8 cellular contexts compared by ENCODE assay signal in the genomic region with DNA sequence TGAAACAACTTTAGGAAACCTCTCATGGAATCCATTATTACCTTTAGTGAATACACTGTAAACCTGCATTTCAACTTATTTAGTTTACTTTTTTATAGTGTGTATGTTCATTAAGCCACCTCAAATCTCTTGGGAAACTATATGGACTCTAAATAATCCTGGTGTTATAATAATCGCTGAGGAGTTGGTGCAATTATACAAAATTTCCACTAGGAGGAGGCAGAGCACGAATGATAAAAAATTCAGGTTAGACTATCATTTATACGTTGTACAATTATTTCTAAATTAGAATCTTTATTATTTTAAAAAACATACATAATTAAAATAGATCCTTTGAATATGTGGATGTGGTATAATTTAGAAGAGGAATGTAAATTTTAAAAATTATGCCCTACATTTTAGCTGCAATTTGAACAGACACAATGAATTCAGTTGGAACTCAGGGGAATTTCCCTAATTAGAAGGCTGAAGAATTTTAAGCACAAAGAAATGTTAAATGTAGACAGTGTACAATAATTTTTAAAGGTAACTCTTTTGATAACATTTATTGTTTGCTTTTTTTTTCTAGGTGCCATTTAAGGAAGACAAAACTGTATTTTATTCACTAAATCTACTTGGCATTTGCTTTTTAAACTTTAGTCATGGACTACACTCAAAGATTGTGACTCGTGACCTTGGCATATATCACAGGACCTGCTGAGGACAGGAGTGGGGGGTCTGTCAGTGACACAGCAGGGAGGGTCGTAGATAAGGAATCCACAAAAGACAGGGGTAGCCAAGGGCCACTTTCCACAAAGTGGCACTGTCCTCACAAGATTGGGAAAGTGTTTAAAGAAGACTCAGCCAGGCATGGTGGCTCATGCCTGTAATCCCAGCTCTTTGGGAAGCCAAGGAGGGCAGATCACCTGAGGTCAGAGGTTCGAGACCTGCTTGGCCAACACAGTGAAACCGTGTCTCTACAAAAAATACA. TPM values are rescaled to one million over a fixed set of nuclear protein-coding genes. Genes with fewer than 3 reads are reported as not detected.
DNase-seq lines count a peak whose midpoint lies in the region; ATAC-seq, FAIRE-seq and TF ChIP-seq lines count a peak whose summit lies in the region.

No MANE protein-coding gene starts in this region.

- no peak for FAIRE-seq in keratinocyte (lab: Jason Lieb, UNC)

- in situ Hi-C loops in G401 (cut with HindIII; ENCODE audit: low sequenced_read_pairs), result no loop called here

- H3K4me3 ChIP-seq in adipocyte (ENCODE audit: low read length), result no peak overlapping the region
- H3K4me3 ChIP-seq in keratinocyte (ENCODE audit: control insufficient read depth in 2 of 3, extremely low read depth in 1 of 3, insufficient read depth in 2 of 3, low read depth in 1 of 3, low read length in 3 of 3), result no peak overlapping the region

- H3K9me1 ChIP-seq in keratinocyte (ENCODE audit: control insufficient read depth, extremely low read depth, insufficient read depth, low read length), result no peaks in the 10 kb centered on the region

- no peak overlapping the region for H2AFZ ChIP-seq in keratinocyte (ENCODE audit: control insufficient read depth, low read length)

- intact Hi-C loops in posterior vena cava (cut with DNase I), result no loop called here

- H3K4me1 ChIP-seq in adipocyte (ENCODE audit: control insufficient read depth, insufficient read depth, low read length) (peaks cover 10% of the 10 kb centered on the region), keratinocyte (ENCODE audit: control insufficient read depth, extremely low read depth, insufficient read depth, low read length) (peaks cover 4% of the 10 kb centered on the region)

- no peak for ATAC-seq in HG02759 (IDR thresholded peaks at IDR 0.05; ENCODE audit: unreplicated experiment)
- no peak for ATAC-seq in HG03108 (IDR thresholded peaks at IDR 0.05; ENCODE audit: unreplicated experiment)

- H3K27me3 ChIP-seq in adipocyte (replicated peaks; ENCODE audit: control insufficient read depth, insufficient read depth, low read length) (no peaks in the 10 kb centered on the region), keratinocyte (ENCODE audit: control insufficient read depth, extremely low read depth, insufficient read depth, low read length) (no peaks in the 10 kb centered on the region)

- dilution Hi-C loops in keratinocyte (cut with MboI; ENCODE audit: extremely low pct_ligation_motif_present, low sequenced_read_pairs), result no loop called here

- no peaks in the 10 kb centered on the region for H4K20me1 ChIP-seq in keratinocyte (ENCODE audit: control insufficient read depth, extremely low read depth, insufficient read depth, low read length)

- H3K36me3 ChIP-seq in adipocyte (ENCODE audit: control insufficient read depth, insufficient read depth, low read length, severe bottlenecking) (no peaks in the 10 kb centered on the region), keratinocyte (ENCODE audit: control insufficient read depth in 2 of 2, extremely low read depth in 1 of 2, insufficient read depth in 2 of 2, low read length in 2 of 2) (no peaks in the 10 kb centered on the region)

- H3K79me2 ChIP-seq in keratinocyte (ENCODE audit: control insufficient read depth, insufficient read depth, low read length), result no peaks in the 10 kb centered on the region

- TF ChIP-seq CTCF in keratinocyte (optimal IDR thresholded peaks at IDR 0.05 in 1 of 3, IDR thresholded peaks at IDR 0.05 in 1 of 3, conservative IDR thresholded peaks at IDR 0.05 in 1 of 3; ENCODE audit: extremely low read depth in 1 of 3, insufficient read depth in 2 of 3, low read length in 3 of 3), result peak; percentile 39 to 59 (median 46)

- H3K4me2 ChIP-seq in keratinocyte (ENCODE audit: control insufficient read depth, extremely low read depth, insufficient read depth, low read depth, low read length), result no peak overlapping the region

- H3K9ac ChIP-seq in adipocyte (ENCODE audit: low read length) (no peak overlapping the region), keratinocyte (ENCODE audit: control insufficient read depth, extremely low read depth, insufficient read depth, low read length) (no peak overlapping the region)

- no peak overlapping the region for H3K27ac ChIP-seq in keratinocyte (ENCODE audit: control insufficient read depth, insufficient read depth, low read length)

- H3K9me3 ChIP-seq in adipocyte (ENCODE audit: control insufficient read depth, low read length) (no peaks in the 10 kb centered on the region), keratinocyte (ENCODE audit: control insufficient read depth, low read depth, low read length) (no peaks in the 10 kb centered on the region)

- DNase-seq in G401 (ENCODE audit: low spot score) (peak; percentile 69), NAMALWA (ENCODE audit: low spot score) (peak; percentile 52), adipocyte (ENCODE audit: low read depth) (peak; percentile 75), keratinocyte (ENCODE audit: low read depth, low spot score) (no peak), posterior vena cava (ENCODE audit: low spot score) (no peak)
- no peak for DNase-seq in activated naive CD4-positive, alpha-beta T cell (lab: John Stamatoyannopoulos, UW)

RNA-seq across cellular contexts. Expression of gene RAB12, which starts 45.5 kb away (rescaled TPM):
- 19.9 and 20.3 TPM in 2 replicates for total RNA-seq in G401 (2014; rRNA removed; shearing (Covaris generic))
- polyA plus RNA-seq in keratinocyte, result 23.7 to 46.4 TPM (median 24.3 TPM) in 3 replicates
- polyA plus RNA-seq in keratinocyte (2011; ENCODE audit: low read depth), result 51.4 TPM
- 30.8 and 55.3 TPM in 2 replicates for polyA plus RNA-seq in keratinocyte (2011; cell fraction: cytosol; rRNA removed)
- 34.4 and 46.0 TPM in 2 replicates for polyA plus RNA-seq in keratinocyte (2011; cell fraction: nucleus; rRNA removed)
- polyA plus RNA-seq in keratinocyte (2012; ENCODE audit: low replicate concordance), result 28.7 and 31.5 TPM in 2 replicates
- polyA minus RNA-seq in keratinocyte, result 4.4 to 39.7 TPM (median 18.5 TPM) in 3 replicates
- 29.9 TPM for polyA minus RNA-seq in keratinocyte (2011; cell fraction: cytosol; rRNA and poly(A)+ RNA removed)
- polyA minus RNA-seq in keratinocyte (2011; cell fraction: nucleus; rRNA and poly(A)+ RNA removed), result 11.4 and 27.6 TPM in 2 replicates
- 10 to 100 TPM; 44.1 to 45.0 TPM for total RNA-seq in posterior vena cava

RNA-seq across cellular contexts. Expression of gene MTCL1, which starts 50.6 kb away (rescaled TPM):
- total RNA-seq in G401 (2014; rRNA removed; shearing (Covaris generic)), result 0.43 and 2.2 TPM in 2 replicates
- 9.6 to 15.4 TPM (median 10.4 TPM) in 3 replicates for polyA plus RNA-seq in keratinocyte
- polyA plus RNA-seq in keratinocyte (2011; ENCODE audit: low read depth), result 30.3 TPM
- 6.1 and 8.8 TPM in 2 replicates for polyA plus RNA-seq in keratinocyte (2011; cell fraction: cytosol; rRNA removed)
- polyA plus RNA-seq in keratinocyte (2011; cell fraction: nucleus; rRNA removed), result 43.3 and 43.9 TPM in 2 replicates
- 9.3 and 13.3 TPM in 2 replicates for polyA plus RNA-seq in keratinocyte (2012; ENCODE audit: low replicate concordance)
- 13.6 to 27.4 TPM (median 21.6 TPM) in 3 replicates for polyA minus RNA-seq in keratinocyte
- polyA minus RNA-seq in keratinocyte (2011; cell fraction: cytosol; rRNA and poly(A)+ RNA removed), result 10.6 TPM
- polyA minus RNA-seq in keratinocyte (2011; cell fraction: nucleus; rRNA and poly(A)+ RNA removed), result 34.3 and 64.2 TPM in 2 replicates
- 10 to 100 TPM in 1 of 2 donors, 1 to 10 TPM in 1; 7.4 to 17.2 TPM for total RNA-seq in posterior vena cava

Comparison
In these comparisons a context has a peak if more than half of its experiments do, and no peak if none do; other contexts are left out.
1. DNase-seq: peak in G401 (single experiment), NAMALWA (single experiment) and adipocyte (single experiment); none in keratinocyte (single experiment), posterior vena cava (single experiment) and activated naive CD4-positive, alpha-beta T cell (0 of 4).